In the genomic region with DNA sequence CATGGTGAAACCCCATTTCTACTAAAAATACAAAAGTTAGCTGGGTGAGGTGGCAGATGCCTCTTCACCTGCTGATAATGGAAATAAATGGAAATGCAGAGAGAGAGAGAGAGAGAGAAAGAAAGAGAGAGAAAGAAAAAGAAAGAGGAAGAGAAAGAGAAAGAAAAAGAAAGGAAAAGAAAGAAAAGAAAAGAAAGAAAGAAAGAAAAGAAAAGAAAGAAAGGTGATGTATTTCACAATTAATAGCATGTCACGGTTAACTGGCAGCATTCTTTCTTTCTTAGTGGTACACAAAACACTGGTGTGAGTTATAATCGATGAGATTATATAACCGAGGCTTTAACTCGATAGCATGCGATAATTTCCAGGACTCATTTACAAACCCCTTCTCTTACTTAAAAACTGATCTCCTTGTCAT, we compare ENCODE assay signal across 1 cellular context.
TF ChIP-seq lines count a peak whose summit lies in the region.

No MANE protein-coding gene starts in this region.

TF ChIP-seq in A549, 52 proteins besides CTCF, POLR2A, EP300 and RAD21:
- TF ChIP-seq RCOR1 (IDR thresholded peaks at IDR 0.05; ENCODE audit: low read depth, low read length) (no peak), FOSB (CRISPR knock-in tag; IDR thresholded peaks at IDR 0.05) (no peak), RFX5 (IDR thresholded peaks at IDR 0.05) (no peak), TP53 (CRISPR knock-in tag; IDR thresholded peaks at IDR 0.05) (no peak)
